In genomic region chr21:39084979-39085729, GRCh38 we compare ENCODE assay signal across 2 cellular contexts.
TF ChIP-seq lines count a peak whose summit lies in the region.

No MANE protein-coding gene starts in this region.

TF ChIP-seq in IMR-90, 13 proteins besides CTCF, POLR2A, EP300 and RAD21:
- TF ChIP-seq BHLHE40 (IDR thresholded peaks at IDR 0.05; ENCODE audit: low read depth, low read length): no peak
- peak; percentile 84 for TF ChIP-seq MAFK (IDR thresholded peaks at IDR 0.05; ENCODE audit: low read depth, low read length)

TF ChIP-seq in K562, 482 proteins besides CTCF, POLR2A, EP300 and RAD21:
- TF ChIP-seq RFX5 (IDR thresholded peaks at IDR 0.05; ENCODE audit: low read depth, low read length) (no peak), USF1 (CRISPR knock-in tag; IDR thresholded peaks at IDR 0.05) (no peak), ZBTB17 (CRISPR knock-in tag; IDR thresholded peaks at IDR 0.05) (no peak), MAFK (IDR thresholded peaks at IDR 0.05; ENCODE audit: low read length) (peak; percentile 77), ZBTB40 (IDR thresholded peaks at IDR 0.05) (no peak), ZBTB40 (CRISPR knock-in tag; IDR thresholded peaks at IDR 0.05) (no peak), ZNF277 (CRISPR knock-in tag; IDR thresholded peaks at IDR 0.05; ENCODE audit: borderline replicate concordance) (no peak), C11orf30 (IDR thresholded peaks at IDR 0.05; ENCODE audit: low read depth) (peak; percentile 90), CXXC5 (CRISPR knock-in tag; IDR thresholded peaks at IDR 0.05) (no peak), TAF1 (IDR thresholded peaks at IDR 0.05; ENCODE audit: control insufficient read depth, extremely low read depth, insufficient read depth, low read length, severe bottlenecking) (no peak), MAFG (tag; conservative IDR thresholded peaks at IDR 0.05) (peak; percentile 82), KDM1A (IDR thresholded peaks at IDR 0.05) (no peak), TFAP4 (CRISPR knock-in tag; IDR thresholded peaks at IDR 0.05; ENCODE audit: borderline replicate concordance) (no peak), DDX20 (tag; IDR thresholded peaks at IDR 0.05; ENCODE audit: low read depth) (no peak), MAFF (IDR thresholded peaks at IDR 0.05; ENCODE audit: low read length) (peak; percentile 80), LEF1 (IDR thresholded peaks at IDR 0.05) (no peak), ZNF12 (CRISPR knock-in tag; IDR thresholded peaks at IDR 0.05) (no peak), TSHZ1 (CRISPR knock-in tag; IDR thresholded peaks at IDR 0.05) (no peak), RNF2 (IDR thresholded peaks at IDR 0.05) (no peak), ZNF76 (CRISPR knock-in tag; IDR thresholded peaks at IDR 0.05; ENCODE audit: borderline replicate concordance) (no peak), ZNF316 (IDR thresholded peaks at IDR 0.05) (peak; percentile 91), ZNF785 (CRISPR knock-in tag; IDR thresholded peaks at IDR 0.05) (no peak), PURB (CRISPR knock-in tag; IDR thresholded peaks at IDR 0.05; ENCODE audit: low read depth) (no peak), ARNT (IDR thresholded peaks at IDR 0.05) (no peak), POLR2G (IDR thresholded peaks at IDR 0.05; ENCODE audit: low read depth, low read length) (no peak), EGR1 (conservative IDR thresholded peaks at IDR 0.05) (no peak), ARID2 (IDR thresholded peaks at IDR 0.05) (no peak)
